In the genomic region with DNA sequence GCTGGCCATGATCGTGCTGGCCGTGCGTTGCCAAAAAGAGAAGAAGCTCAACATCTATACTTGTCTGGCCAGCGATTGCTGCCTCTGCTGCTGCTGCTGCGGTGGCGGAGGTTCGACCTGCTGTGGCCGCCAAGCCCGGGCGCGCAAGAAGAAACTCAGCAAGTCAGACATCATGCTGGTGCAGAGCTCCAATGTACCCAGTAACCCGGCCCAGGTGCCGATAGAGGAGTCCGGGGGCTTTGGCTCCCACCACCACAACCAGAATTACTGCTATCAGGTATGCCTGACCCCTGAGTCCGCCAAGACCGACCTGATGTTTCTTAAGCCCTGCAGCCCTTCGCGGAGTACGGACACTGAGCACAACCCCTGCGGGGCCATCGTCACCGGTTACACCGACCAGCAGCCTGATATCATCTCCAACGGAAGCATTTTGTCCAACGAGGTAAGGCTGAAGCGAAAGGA, we compare ENCODE assay signal across 13 cellular contexts. TPM values are rescaled to one million over a fixed set of nuclear protein-coding genes. Genes with fewer than 3 reads are reported as not detected.
DNase-seq lines count a peak whose midpoint lies in the region; ATAC-seq lines count a peak whose summit lies in the region.
"Had no signal": no experiment of that assay in that cellular context is flagged by ENCODE, and none has a peak within 500 bp of the region (broad histone marks: within the 10 kb centered on the region; RNA-seq: fewer than 3 reads in every experiment).

No MANE protein-coding gene starts in this region.

- H3K27ac ChIP-seq in iPS DF 6.9 (ENCODE audit: low read length) = no peak overlapping the region
- H3K27ac ChIP-seq in skeletal muscle tissue (ENCODE audit: low read depth, low read length) = no peak overlapping the region
- H3K27ac ChIP-seq: 22Rv1 had no signal

- H3K9me3 ChIP-seq in iPS DF 6.9 (ENCODE audit: control insufficient read depth, insufficient read depth, low read length) (no peaks in the 10 kb centered on the region), skeletal muscle tissue (ENCODE audit: control insufficient read depth in 3 of 3, low read length in 3 of 3) (no peaks in the 10 kb centered on the region)
- H3K9me3 ChIP-seq: thyroid gland had no signal

- H3K36me3 ChIP-seq in iPS DF 6.9 (ENCODE audit: control insufficient read depth, insufficient read depth, low read length) = no peaks in the 10 kb centered on the region
- H3K36me3 ChIP-seq in skeletal muscle tissue (ENCODE audit: control insufficient read depth in 3 of 3, insufficient read depth in 3 of 3, low read length in 3 of 3) = no peaks in the 10 kb centered on the region
- H3K36me3 ChIP-seq: thyroid gland had no signal

- DNase-seq in DMS79 treated with DMSO at 0.1 percent for 48 hours (lab: John Stamatoyannopoulos, UW) (peak; percentile 46), DMS79 (lab: John Stamatoyannopoulos, UW) (no peak), amygdala (lab: John Stamatoyannopoulos, UW) (peak in 36 of 56 donors; percentile 14 to 77 (median 54)), iPS DF 6.9 (ENCODE audit: low read depth, low spot score) (no peak), NCI-H2171 treated with DMSO at 0.1 percent for 48 hours (lab: John Stamatoyannopoulos, UW) (no peak)
- DNase-seq: activated B cell treated with CpG ODN at 0.5 μM for 24 hours; effector CD8-positive, alpha-beta T cell; NCI-H1105; thyroid gland had no signal

- no CpG with 5 or more reads among the region's 26 CpGs for WGBS in iPS DF 6.9 (ENCODE audit: insufficient coverage, insufficient read length)

- peak overlapping the region; percentile 46; the same call in 1 of the 2 replicates for H3K4me3 ChIP-seq in iPS DF 6.9 (ENCODE audit: low read length)
- peak overlapping the region in 2 of 3 donors; percentile 19 to 49 for H3K4me3 ChIP-seq in skeletal muscle tissue (ENCODE audit: low read length in 3 of 3)

- no peak overlapping the region for H3K9ac ChIP-seq in skeletal muscle tissue (ENCODE audit: low read depth in 1 of 3, low read length in 3 of 3)

- H3K4me1 ChIP-seq in iPS DF 6.9 (ENCODE audit: control insufficient read depth, insufficient read depth, low read length) (0 out of 2 replicates have a peak, but pooled peaks cover 3% of the 10 kb centered on the region), skeletal muscle tissue (ENCODE audit: control insufficient read depth in 3 of 3, insufficient read depth in 3 of 3, low read length in 3 of 3) (peaks cover 36 to 49% (median 43%) of the 10 kb centered on the region in 3 donors)

- ATAC-seq in GM19324 (IDR thresholded peaks at IDR 0.05; ENCODE audit: low FRiP score, unreplicated experiment) (no peak), HG02610 (IDR thresholded peaks at IDR 0.05; ENCODE audit: unreplicated experiment) (no peak)

- peaks cover 47% of the 10 kb centered on the region for H3K27me3 ChIP-seq in iPS DF 6.9 (ENCODE audit: control insufficient read depth, insufficient read depth, low read length)
- peaks cover 65 to 68% (median 68%) of the 10 kb centered on the region in 3 donors for H3K27me3 ChIP-seq in skeletal muscle tissue (ENCODE audit: control insufficient read depth in 3 of 3, insufficient read depth in 3 of 3, low read length in 3 of 3)

RNA-seq across cellular contexts. Expression of a gene that starts 3.3 kb away (rescaled TPM):
- 0.52 TPM for total RNA-seq in skeletal muscle tissue
- total RNA-seq: activated B cell treated with CpG ODN at 0.5 μM for 24 hours had no signal

Comparison
In these comparisons a context has a peak if more than half of its experiments do, and no peak if none do; other contexts are left out.
1. DNase-seq: peak in DMS79 treated with DMSO at 0.1 percent for 48 hours (single experiment) and amygdala (36 of 56); none in DMS79 (single experiment), iPS DF 6.9 (single experiment) and NCI-H2171 treated with DMSO at 0.1 percent for 48 hours (single experiment).